In genomic region chr11:66479741-66480115, GRCh38 we compare ENCODE assay signal across 8 cellular contexts. TPM values are rescaled to one million over a fixed set of nuclear protein-coding genes. Genes with fewer than 3 reads are reported as not detected.
DNase-seq lines count a peak whose midpoint lies in the region; ATAC-seq and TF ChIP-seq lines count a peak whose summit lies in the region.

No MANE protein-coding gene starts in this region.

- intact Hi-C loops in uterus (cut with DNase I; ENCODE audit: low total_unique reads): no loop called here

- TF ChIP-seq CTCF in cardiac fibroblast (IDR thresholded peaks at IDR 0.05; ENCODE audit: low read depth, low read length) (no peak), uterus (IDR thresholded peaks at IDR 0.05) (no peak)

- H3K36me3 Mint-ChIP-seq in stimulated activated naive CD8-positive, alpha-beta T cell treated with anti-CD3 and anti-CD28 coated beads, Interleukin-15, Interleukin-2, amounts not matched to agents 100 ng/mL and 50 ng/mL, for 24 hours (ENCODE audit: low read depth): peaks cover 15% of the 10 kb centered on the region
- H3K36me3 Mint-ChIP-seq in memory B cell: no peaks in the 10 kb centered on the region

- no peak for TF ChIP-seq POLR2A in uterus (IDR thresholded peaks at IDR 0.05)

- H3K4me1 ChIP-seq in uterus: no peaks in the 10 kb centered on the region

- H3K27ac ChIP-seq in uterus: peak overlapping the region; percentile 86 to 90

- H3K9me3 ChIP-seq in uterus: no peaks in the 10 kb centered on the region

- H3K27ac Mint-ChIP-seq in stimulated activated naive CD8-positive, alpha-beta T cell treated with anti-CD3 and anti-CD28 coated beads, Interleukin-15, Interleukin-2, amounts not matched to agents 100 ng/mL and 50 ng/mL, for 24 hours: peak overlapping the region; percentile 79
- peak overlapping the region; percentile 73 for H3K27ac Mint-ChIP-seq in memory B cell

- no peaks in the 10 kb centered on the region for H3K9me3 Mint-ChIP-seq in stimulated activated naive CD8-positive, alpha-beta T cell treated with anti-CD3 and anti-CD28 coated beads, Interleukin-15, Interleukin-2, amounts not matched to agents 100 ng/mL and 50 ng/mL, for 24 hours
- no peaks in the 10 kb centered on the region for H3K9me3 Mint-ChIP-seq in memory B cell

- no peak for ATAC-seq in stimulated activated naive CD8-positive, alpha-beta T cell treated with anti-CD3 and anti-CD28 coated beads, Interleukin-15, Interleukin-2, amounts not matched to agents 100 U/mL and 50 U/mL, for 24 hours
- ATAC-seq in memory B cell (ENCODE audit: low read depth): peak; percentile 1
- no peak for ATAC-seq in HG02610 (IDR thresholded peaks at IDR 0.05; ENCODE audit: unreplicated experiment)

- H3K4me3 Mint-ChIP-seq in stimulated activated naive CD8-positive, alpha-beta T cell treated with anti-CD3 and anti-CD28 coated beads, Interleukin-15, Interleukin-2, amounts not matched to agents 100 ng/mL and 50 ng/mL, for 24 hours: peak overlapping the region; percentile 89
- H3K4me3 Mint-ChIP-seq in memory B cell: peak overlapping the region; percentile 86

- H3K4me3 ChIP-seq in cardiac fibroblast (replicated peaks in 1 of 2; ENCODE audit: low read depth in 2 of 2, low read length in 2 of 2) (peak overlapping the region; percentile 76 to 83), uterus (peak overlapping the region; percentile 65 to 92)

- H3K27me3 ChIP-seq in uterus: no peaks in the 10 kb centered on the region

- no peaks in the 10 kb centered on the region for H3K36me3 ChIP-seq in uterus

- no peaks in the 10 kb centered on the region for H3K27me3 Mint-ChIP-seq in stimulated activated naive CD8-positive, alpha-beta T cell treated with anti-CD3 and anti-CD28 coated beads, Interleukin-15, Interleukin-2, amounts not matched to agents 100 ng/mL and 50 ng/mL, for 24 hours
- no peaks in the 10 kb centered on the region for H3K27me3 Mint-ChIP-seq in memory B cell

- peaks cover 28% of the 10 kb centered on the region for H3K4me1 Mint-ChIP-seq in stimulated activated naive CD8-positive, alpha-beta T cell treated with anti-CD3 and anti-CD28 coated beads, Interleukin-15, Interleukin-2, amounts not matched to agents 100 ng/mL and 50 ng/mL, for 24 hours (ENCODE audit: low read depth)
- peaks cover 12% of the 10 kb centered on the region for H3K4me1 Mint-ChIP-seq in memory B cell

- no peak for DNase-seq in stimulated activated naive CD8-positive, alpha-beta T cell treated with anti-CD3 and anti-CD28 coated beads, Interleukin-15, Interleukin-2, amounts not matched to agents 100 U/mL and 50 U/mL, for 24 hours
- DNase-seq in NCI-H128 (lab: John Stamatoyannopoulos, UW; ENCODE audit: unreplicated experiment) (peak; percentile 71), cardiac fibroblast (ENCODE audit: low read depth in 2 of 2) (no peak), memory B cell (ENCODE audit: low spot score in 2 of 2) (no peak), uterus (no peak)
- no peak for DNase-seq in activated CD4-positive, CD25-positive, alpha-beta regulatory T cell treated with anti-CD3 and anti-CD28 coated beads, Interleukin-2, amount 50 U/mL, for 72 hours

RNA-seq across cellular contexts. Expression of gene DPP3, which starts 0.5 kb away (rescaled TPM):
- total RNA-seq in uterus: 10 to 100 TPM in 2 of 4 donors, 1 to 10 TPM in 2; 2.1 to 14.1 (median 8.7) TPM

RNA-seq across cellular contexts. Expression of gene PELI3, which starts 13.0 kb away (rescaled TPM):
- 10 to 100 TPM; 13.8 to 35.0 (median 24.0) TPM for total RNA-seq in uterus

RNA-seq across cellular contexts. Expression of gene BBS1, which starts 30.7 kb away (rescaled TPM):
- total RNA-seq in uterus: 10 to 100 TPM; 32.1 to 84.4 (median 56.8) TPM

RNA-seq across cellular contexts. Expression of gene MRPL11, which starts 41.1 kb away (rescaled TPM):
- 10 to 100 TPM; 28.7 to 57.9 (median 33.4) TPM for total RNA-seq in uterus

RNA-seq across cellular contexts. Expression of gene NPAS4, which starts 58.9 kb away (rescaled TPM):
- total RNA-seq in uterus: 10 to 100 TPM in 1 of 4 donors, 1 to 10 TPM in 1, under 1 TPM in 1, not detected in 1; 0.97 to 12.6 (median 1.5) TPM
